In genomic region chr17:39848600-39848999, GRCh38 we compare ENCODE assay signal across 1 cellular context.
TF ChIP-seq lines count a peak whose summit lies in the region.

No MANE protein-coding gene starts in this region.

TF ChIP-seq in GM12878, 131 proteins besides CTCF, POLR2A, EP300 and RAD21:
- TF ChIP-seq POLR2AphosphoS5 (IDR thresholded peaks at IDR 0.05; ENCODE audit: low read length) = no peak
- TF ChIP-seq MEF2B (IDR thresholded peaks at IDR 0.05; ENCODE audit: partially characterized antibody, poor library complexity, severe bottlenecking) = peak; percentile 12
